20 cellular contexts compared by ENCODE assay signal in genomic region chr7:95899919-95900513, GRCh38.
DNase-seq lines count a peak whose midpoint lies in the region; TF ChIP-seq lines count a peak whose summit lies in the region.
"Had no signal": no experiment of that assay in that cellular context is flagged by ENCODE, and none has a peak within 500 bp of the region (broad histone marks: within the 10 kb centered on the region; RNA-seq: fewer than 3 reads in every experiment).

No MANE protein-coding gene starts in this region.

- H3K36me3 Mint-ChIP-seq in progenitor cell of endocrine pancreas (ENCODE audit: insufficient read depth) = no peaks in the 10 kb centered on the region
- H3K36me3 Mint-ChIP-seq: CD4-positive, CD25-positive, alpha-beta regulatory T cell had no signal

- H3K9me3 ChIP-seq in Peyer's patch = no peaks in the 10 kb centered on the region
- H3K9me3 ChIP-seq: adrenal gland, gastrocnemius medialis, mucosa of descending colon, pancreas had no signal

- H3K27ac Mint-ChIP-seq in progenitor cell of endocrine pancreas = no peak overlapping the region
- H3K27ac Mint-ChIP-seq: CD4-positive, CD25-positive, alpha-beta regulatory T cell had no signal

- no peak for TF ChIP-seq POLR2A in Peyer's patch (IDR thresholded peaks at IDR 0.05)

- H3K4me3 ChIP-seq in GM06990 (replicated peaks; ENCODE audit: low read depth, low read length) (no peak overlapping the region), brain microvascular endothelial cell (ENCODE audit: low read depth, low read length) (no peak overlapping the region), Peyer's patch (no peak overlapping the region)
- H3K4me3 ChIP-seq: adrenal gland, gastrocnemius medialis, GM12878, mucosa of descending colon, pancreas had no signal

- no peaks in the 10 kb centered on the region for H3K4me1 ChIP-seq in Peyer's patch
- H3K4me1 ChIP-seq: gastrocnemius medialis, pancreas had no signal

- no peaks in the 10 kb centered on the region for H3K36me3 ChIP-seq in GM06990 (ENCODE audit: control insufficient read depth, insufficient read depth, low read length)
- H3K36me3 ChIP-seq in brain microvascular endothelial cell (replicated peaks) = no peaks in the 10 kb centered on the region
- H3K36me3 ChIP-seq in Peyer's patch = no peaks in the 10 kb centered on the region
- H3K36me3 ChIP-seq: adrenal gland, gastrocnemius medialis, pancreas had no signal

- in situ Hi-C loops in brain microvascular endothelial cell (cut with HindIII; ENCODE audit: low pct_ligation_motif_present, low sequenced_read_pairs) = no loop called here

- no peaks in the 10 kb centered on the region for H3K9me3 Mint-ChIP-seq in progenitor cell of endocrine pancreas (ENCODE audit: low read depth)

- H3K4me3 Mint-ChIP-seq in progenitor cell of endocrine pancreas (ENCODE audit: low read depth) = no peak overlapping the region
- H3K4me3 Mint-ChIP-seq: CD4-positive, CD25-positive, alpha-beta regulatory T cell had no signal

- H3K27me3 ChIP-seq in GM06990 (replicated peaks; ENCODE audit: control insufficient read depth, insufficient read depth, low read length) (no peaks in the 10 kb centered on the region; the same call in 1 of the 2 replicates), brain microvascular endothelial cell (replicated peaks) (no peaks in the 10 kb centered on the region), Peyer's patch (no peaks in the 10 kb centered on the region)
- H3K27me3 ChIP-seq: adrenal gland, gastrocnemius medialis, pancreas had no signal

- peak; percentile 14 for TF ChIP-seq CTCF in GM06990 (IDR thresholded peaks at IDR 0.05; ENCODE audit: insufficient read depth, low read length, poor library complexity, severe bottlenecking)
- peak; percentile 30 for TF ChIP-seq CTCF in brain microvascular endothelial cell (IDR thresholded peaks at IDR 0.05; ENCODE audit: low read depth, low read length, missing control alignments)
- TF ChIP-seq CTCF in progenitor cell of endocrine pancreas (IDR thresholded peaks at IDR 0.05; ENCODE audit: unreplicated experiment) = peak; percentile 19
- no peak for TF ChIP-seq CTCF in Peyer's patch (IDR thresholded peaks at IDR 0.05)

- DNase-seq in GM06990 (ENCODE audit: extremely low read depth, insufficient read length) (no peak), NOMO-1 (lab: John Stamatoyannopoulos, UW; ENCODE audit: unreplicated experiment in 2 of 2) (peak; percentile 90 to 100), brain microvascular endothelial cell (no peak), progenitor cell of endocrine pancreas (ENCODE audit: low spot score, unreplicated experiment) (no peak), AG08395 (ENCODE audit: low spot score) (no peak), Peyer's patch (no peak), NCI-H345 (lab: John Stamatoyannopoulos, UW) (no peak)
- DNase-seq: activated CD4-positive, alpha-beta T cell treated with anti-CD3 and anti-CD28 coated beads for 4 hours; activated T-cell treated with anti-CD3 and anti-CD28 coated beads, Interleukin-2, amount 50 U/mL, for 48 hours; adrenal gland; CD4-positive, CD25-positive, alpha-beta regulatory T cell; cerebellar nuclear complex; gastrocnemius medialis; mucosa of descending colon; NCI-H187; NCI-H510A; pancreas; small intestine; stimulated activated naive CD4-positive, alpha-beta T cell had no signal

- H3K27ac ChIP-seq in brain microvascular endothelial cell (no peak overlapping the region), Peyer's patch (no peak overlapping the region)
- H3K27ac ChIP-seq: adrenal gland, gastrocnemius medialis, pancreas had no signal

- H3K27me3 Mint-ChIP-seq in progenitor cell of endocrine pancreas = peaks cover 3% of the 10 kb centered on the region

- H3K4me1 Mint-ChIP-seq in progenitor cell of endocrine pancreas (ENCODE audit: low read depth) = no peaks in the 10 kb centered on the region
- H3K4me1 Mint-ChIP-seq: CD4-positive, CD25-positive, alpha-beta regulatory T cell had no signal

Comparison
In these comparisons a context has a peak if more than half of its experiments do, and no peak if none do; other contexts are left out.
1. DNase-seq: peak in NOMO-1 (2 of 2); none in GM06990 (single experiment), brain microvascular endothelial cell (single experiment), progenitor cell of endocrine pancreas (single experiment), AG08395 (single experiment), Peyer's patch (0 of 3) and NCI-H345 (single experiment).
2. CTCF ChIP-seq: peak in GM06990 (single experiment), brain microvascular endothelial cell (single experiment) and progenitor cell of endocrine pancreas (single experiment); none in Peyer's patch (0 of 6).